In the genomic region with DNA sequence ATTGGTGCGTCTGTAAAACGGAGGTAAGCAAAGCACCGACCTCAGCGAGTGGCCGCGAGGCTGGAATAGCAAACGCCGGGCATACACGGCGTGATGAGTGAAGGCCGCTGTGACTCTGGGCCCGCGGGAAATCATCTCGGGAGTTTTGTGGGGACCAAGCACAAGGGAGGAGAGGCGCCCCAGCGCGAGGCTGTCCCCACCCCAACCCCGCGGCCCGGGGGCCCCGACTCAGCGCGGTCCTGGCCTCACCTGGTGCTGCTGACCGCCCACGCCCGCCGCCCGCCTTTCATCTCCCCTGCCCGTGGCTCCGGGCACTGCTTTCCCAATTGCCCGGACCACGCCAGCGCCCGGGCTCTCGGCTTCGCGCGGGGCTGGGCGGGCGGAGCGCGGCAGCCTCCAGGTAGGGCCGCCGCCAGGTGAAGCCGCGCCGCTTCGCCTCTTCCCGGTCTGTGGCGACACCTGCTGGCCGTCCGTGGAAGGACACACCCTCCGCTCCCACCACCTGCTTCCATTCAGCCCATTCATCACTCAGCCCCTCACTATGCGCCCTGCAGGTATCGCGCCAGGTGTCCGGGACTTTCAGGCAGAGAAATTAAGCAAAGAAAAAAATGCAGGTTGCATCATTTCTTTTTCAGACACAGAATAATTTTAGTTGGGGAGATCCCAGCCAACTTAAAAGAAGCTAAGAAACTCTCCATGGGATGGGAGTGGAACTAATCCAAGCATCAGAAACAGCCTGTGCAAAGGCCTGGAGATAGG, we compare ENCODE assay signal across 9 cellular contexts.
A peak's percentile ranks its signal among the peaks of the same experiment; 100 is the strongest.
DNase-seq lines count a peak whose midpoint lies in the region; ATAC-seq and TF ChIP-seq lines count a peak whose summit lies in the region.
"Had no signal": no experiment of that assay in that cellular context is flagged by ENCODE, and none has a peak within 500 bp of the region (broad histone marks: within the 10 kb centered on the region; RNA-seq: fewer than 3 reads in every experiment).

No MANE protein-coding gene starts in this region.

- no peaks in the 10 kb centered on the region for H3K36me3 ChIP-seq in CD8-positive, alpha-beta T cell (ENCODE audit: insufficient read depth, low read length)
- H3K36me3 ChIP-seq in liver (ENCODE audit: control insufficient read depth in 4 of 4, insufficient read depth in 3 of 4, low read depth in 1 of 4, low read length in 3 of 4), result no peaks in the 10 kb centered on the region

- peak overlapping the region; percentile 13 for H3K4me3 Mint-ChIP-seq in CD8-positive, alpha-beta T cell

- peak; percentile 83 to 88 for TF ChIP-seq RAD21 in liver (IDR thresholded peaks at IDR 0.05)

- TF ChIP-seq CTCF in CD8-positive, alpha-beta T cell (IDR thresholded peaks at IDR 0.05), result peak; percentile 99
- peak; percentile 78 for TF ChIP-seq CTCF in choroid plexus epithelial cell (conservative IDR thresholded peaks at IDR 0.05; ENCODE audit: low read depth, low read length)
- peak; percentile 93 for TF ChIP-seq CTCF in liver (IDR thresholded peaks at IDR 0.05; ENCODE audit: low read depth, low read length, missing input control)

- intact Hi-C loops in CD8-positive, alpha-beta T cell (cut with DNase I, micrococcal nuclease), result loop anchor here (1.0 to 2.0 kb wide), 3 partner anchors 1255 to 1951 kb away; a partner anchor contains a TSS

- H3K4me1 ChIP-seq in CD8-positive, alpha-beta T cell (ENCODE audit: insufficient read depth, low read length), result no peaks in the 10 kb centered on the region
- peaks cover 0 to 5% (median 2%) of the 10 kb centered on the region in 4 donors for H3K4me1 ChIP-seq in liver (ENCODE audit: control insufficient read depth in 4 of 4, insufficient read depth in 4 of 4, low read length in 3 of 4)

- CTCF ChIA-PET in CD8-positive, alpha-beta T cell (lab: Charles Lee), result interaction anchor here (0.7 to 2.5 kb wide), 17 partner anchors 8 to 1936 kb away, joined by 3 to 23 read pairs (median 4); no protein-coding TSS in a partner anchor

- H3K9ac ChIP-seq in liver (ENCODE audit: low read depth in 1 of 2, low read length in 2 of 2), result no peak overlapping the region

- H3K4me3 ChIP-seq in CD8-positive, alpha-beta T cell (ENCODE audit: low read depth, low read length), result no peak overlapping the region
- H3K4me3 ChIP-seq in choroid plexus epithelial cell (ENCODE audit: low read depth, low read length) (peak overlapping the region; percentile 12), liver (ENCODE audit: low read depth in 1 of 3, low read length in 3 of 3) (peak overlapping the region in 1 of 3 donors; percentile 7)

- peaks cover 11% of the 10 kb centered on the region for H3K27me3 ChIP-seq in CD8-positive, alpha-beta T cell (ENCODE audit: insufficient read depth, low read length)
- peaks cover 0 to 6% (median 0%) of the 10 kb centered on the region in 4 donors for H3K27me3 ChIP-seq in liver (ENCODE audit: control insufficient read depth in 4 of 4, insufficient read depth in 4 of 4, low read length in 3 of 4)

- no peak overlapping the region for H3K27ac ChIP-seq in CD8-positive, alpha-beta T cell (ENCODE audit: low read depth, low read length)
- no peak overlapping the region for H3K27ac ChIP-seq in liver (ENCODE audit: low read depth in 1 of 2, low read length in 2 of 2)

- no peaks in the 10 kb centered on the region for H3K9me3 Mint-ChIP-seq in CD8-positive, alpha-beta T cell

- WGBS in liver, result 10% methylated on average over 57 of the region's 57 CpGs

- H3K27me3 Mint-ChIP-seq in CD8-positive, alpha-beta T cell (ENCODE audit: low read depth), result peaks cover 67% of the 10 kb centered on the region

- peak; percentile 48 to 84 (median 66) for DNase-seq in CD8-positive, alpha-beta T cell
- DNase-seq in NCI-H1417 (lab: John Stamatoyannopoulos, UW) (peak; percentile 74 to 89 (median 83)), choroid plexus epithelial cell (ENCODE audit: low read depth) (peak; percentile 38)
- DNase-seq in activated CD4-positive, alpha-beta T cell treated with anti-CD3 and anti-CD28 coated beads for 4 hours, result peak; percentile 63 to 72
- peak; percentile 45 to 74 (median 56) for DNase-seq in stimulated activated CD4-positive, alpha-beta T cell treated with anti-CD3 and anti-CD28 coated beads, TNF-alpha, amount 100 ng/mL, for 4 hours (ENCODE audit: low read depth in 3 of 3)

- peak; percentile 84 for ATAC-seq in CD8-positive, alpha-beta T cell
- peak; percentile 74 for ATAC-seq in GM21423 (IDR thresholded peaks at IDR 0.05; ENCODE audit: unreplicated experiment)
- ATAC-seq in GM21576 (IDR thresholded peaks at IDR 0.05; ENCODE audit: unreplicated experiment), result no peak

- H3K9me3 ChIP-seq in CD8-positive, alpha-beta T cell (ENCODE audit: low read length), result no peaks in the 10 kb centered on the region
- H3K9me3 ChIP-seq in liver (ENCODE audit: control insufficient read depth in 4 of 4, low read length in 3 of 4), result no peaks in the 10 kb centered on the region

- no peak overlapping the region for H3K27ac Mint-ChIP-seq in CD8-positive, alpha-beta T cell
- H3K27ac Mint-ChIP-seq: IgD-negative memory B cell had no signal

- POLR2A ChIA-PET in CD8-positive, alpha-beta T cell (lab: Charles Lee), result no interaction called here

- H3K4me1 Mint-ChIP-seq in CD8-positive, alpha-beta T cell (ENCODE audit: low read depth), result peaks cover 5% of the 10 kb centered on the region

- H3K36me3 Mint-ChIP-seq in CD8-positive, alpha-beta T cell, result no peaks in the 10 kb centered on the region

TF ChIP-seq in liver, 16 proteins besides CTCF, POLR2A, EP300 and RAD21:
- TF ChIP-seq, protein P1, sequence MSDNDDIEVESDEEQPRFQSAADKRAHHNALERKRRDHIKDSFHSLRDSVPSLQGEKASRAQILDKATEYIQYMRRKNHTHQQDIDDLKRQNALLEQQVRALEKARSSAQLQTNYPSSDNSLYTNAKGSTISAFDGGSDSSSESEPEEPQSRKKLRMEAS (IDR thresholded peaks at IDR 0.05), result no peak
- TF ChIP-seq, protein P2, sequence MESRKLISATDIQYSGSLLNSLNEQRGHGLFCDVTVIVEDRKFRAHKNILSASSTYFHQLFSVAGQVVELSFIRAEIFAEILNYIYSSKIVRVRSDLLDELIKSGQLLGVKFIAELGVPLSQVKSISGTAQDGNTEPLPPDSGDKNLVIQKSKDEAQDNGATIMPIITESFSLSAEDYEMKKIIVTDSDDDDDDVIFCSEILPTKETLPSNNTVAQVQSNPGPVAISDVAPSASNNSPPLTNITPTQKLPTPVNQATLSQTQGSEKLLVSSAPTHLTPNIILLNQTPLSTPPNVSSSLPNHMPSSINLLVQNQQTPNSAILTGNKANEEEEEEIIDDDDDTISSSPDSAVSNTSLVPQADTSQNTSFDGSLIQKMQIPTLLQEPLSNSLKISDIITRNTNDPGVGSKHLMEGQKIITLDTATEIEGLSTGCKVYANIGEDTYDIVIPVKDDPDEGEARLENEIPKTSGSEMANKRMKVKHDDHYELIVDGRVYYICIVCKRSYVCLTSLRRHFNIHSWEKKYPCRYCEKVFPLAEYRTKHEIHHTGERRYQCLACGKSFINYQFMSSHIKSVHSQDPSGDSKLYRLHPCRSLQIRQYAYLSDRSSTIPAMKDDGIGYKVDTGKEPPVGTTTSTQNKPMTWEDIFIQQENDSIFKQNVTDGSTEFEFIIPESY (IDR thresholded peaks at IDR 0.05), result no peak
- TF ChIP-seq YY1 (IDR thresholded peaks at IDR 0.05), result no peak
- TF ChIP-seq, protein P3, sequence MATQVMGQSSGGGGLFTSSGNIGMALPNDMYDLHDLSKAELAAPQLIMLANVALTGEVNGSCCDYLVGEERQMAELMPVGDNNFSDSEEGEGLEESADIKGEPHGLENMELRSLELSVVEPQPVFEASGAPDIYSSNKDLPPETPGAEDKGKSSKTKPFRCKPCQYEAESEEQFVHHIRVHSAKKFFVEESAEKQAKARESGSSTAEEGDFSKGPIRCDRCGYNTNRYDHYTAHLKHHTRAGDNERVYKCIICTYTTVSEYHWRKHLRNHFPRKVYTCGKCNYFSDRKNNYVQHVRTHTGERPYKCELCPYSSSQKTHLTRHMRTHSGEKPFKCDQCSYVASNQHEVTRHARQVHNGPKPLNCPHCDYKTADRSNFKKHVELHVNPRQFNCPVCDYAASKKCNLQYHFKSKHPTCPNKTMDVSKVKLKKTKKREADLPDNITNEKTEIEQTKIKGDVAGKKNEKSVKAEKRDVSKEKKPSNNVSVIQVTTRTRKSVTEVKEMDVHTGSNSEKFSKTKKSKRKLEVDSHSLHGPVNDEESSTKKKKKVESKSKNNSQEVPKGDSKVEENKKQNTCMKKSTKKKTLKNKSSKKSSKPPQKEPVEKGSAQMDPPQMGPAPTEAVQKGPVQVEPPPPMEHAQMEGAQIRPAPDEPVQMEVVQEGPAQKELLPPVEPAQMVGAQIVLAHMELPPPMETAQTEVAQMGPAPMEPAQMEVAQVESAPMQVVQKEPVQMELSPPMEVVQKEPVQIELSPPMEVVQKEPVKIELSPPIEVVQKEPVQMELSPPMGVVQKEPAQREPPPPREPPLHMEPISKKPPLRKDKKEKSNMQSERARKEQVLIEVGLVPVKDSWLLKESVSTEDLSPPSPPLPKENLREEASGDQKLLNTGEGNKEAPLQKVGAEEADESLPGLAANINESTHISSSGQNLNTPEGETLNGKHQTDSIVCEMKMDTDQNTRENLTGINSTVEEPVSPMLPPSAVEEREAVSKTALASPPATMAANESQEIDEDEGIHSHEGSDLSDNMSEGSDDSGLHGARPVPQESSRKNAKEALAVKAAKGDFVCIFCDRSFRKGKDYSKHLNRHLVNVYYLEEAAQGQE (IDR thresholded peaks at IDR 0.05), result no peak
- TF ChIP-seq EGR1 (IDR thresholded peaks at IDR 0.05; ENCODE audit: low read depth in 2 of 2), result no peak
- no peak for TF ChIP-seq HNF4A (conservative IDR thresholded peaks at IDR 0.05)
- TF ChIP-seq SP1 (IDR thresholded peaks at IDR 0.05), result no peak
- TF ChIP-seq NR2F2 (IDR thresholded peaks at IDR 0.05), result no peak
- TF ChIP-seq GABPA (IDR thresholded peaks at IDR 0.05 in 1 of 2, conservative IDR thresholded peaks at IDR 0.05 in 1 of 2), result no peak
- no peak for TF ChIP-seq FOXA1 (IDR thresholded peaks at IDR 0.05)
- TF ChIP-seq RXRA (IDR thresholded peaks at IDR 0.05), result no peak
- no peak for TF ChIP-seq FOXA2 (IDR thresholded peaks at IDR 0.05)
- TF ChIP-seq JUND (IDR thresholded peaks at IDR 0.05), result no peak
- no peak for TF ChIP-seq HNF4G (IDR thresholded peaks at IDR 0.05)
- TF ChIP-seq, protein P4, sequence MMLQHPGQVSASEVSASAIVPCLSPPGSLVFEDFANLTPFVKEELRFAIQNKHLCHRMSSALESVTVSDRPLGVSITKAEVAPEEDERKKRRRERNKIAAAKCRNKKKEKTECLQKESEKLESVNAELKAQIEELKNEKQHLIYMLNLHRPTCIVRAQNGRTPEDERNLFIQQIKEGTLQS (IDR thresholded peaks at IDR 0.05), result no peak
- no peak for TF ChIP-seq TAF1 (conservative IDR thresholded peaks at IDR 0.05)
